ENCODE assay signal across 8 cellular contexts in the genomic region with DNA sequence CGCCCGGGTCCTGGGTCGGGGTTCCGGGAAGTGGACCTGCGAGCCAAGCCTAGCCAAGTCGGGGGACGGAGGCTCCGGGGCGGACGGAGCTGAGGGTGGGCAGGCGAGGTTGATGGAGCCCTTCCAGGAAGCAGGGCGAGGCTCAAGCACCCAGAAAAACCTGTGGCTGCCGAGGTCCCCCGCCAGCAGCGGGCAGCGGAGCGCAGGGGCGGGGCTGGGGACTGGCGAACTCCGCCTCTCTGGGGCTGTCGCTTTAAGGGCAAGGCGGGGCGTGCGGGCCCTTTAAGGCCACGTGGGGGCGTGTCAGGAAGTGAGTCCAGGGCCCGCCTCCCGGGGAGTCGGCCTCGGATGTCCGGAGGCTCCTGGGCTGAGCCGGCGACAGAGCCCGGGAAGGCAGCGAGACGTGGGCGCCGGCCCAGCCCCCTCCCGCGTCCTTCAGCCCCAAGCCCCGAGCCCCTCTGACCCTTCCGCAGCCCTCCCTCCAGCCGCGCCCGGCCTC. TPM values are rescaled to one million over a fixed set of nuclear protein-coding genes. Genes with fewer than 3 reads are reported as not detected.
DNase-seq lines count a peak whose midpoint lies in the region; ATAC-seq and TF ChIP-seq lines count a peak whose summit lies in the region.

A gene (plus strand): TSS at position 344 of the 499 bp plus-strand sequence. CDS start 653 bp downstream, outside the sequence.

- H3K9ac ChIP-seq in endocrine pancreas (ENCODE audit: control insufficient read depth, insufficient read depth, low read length), result peak within 1 kb of the TSS; percentile 94

- H3K4me1 ChIP-seq in endocrine pancreas (ENCODE audit: control insufficient read depth, insufficient read depth, low read length) (no peaks in the 10 kb centered on the region), mesodermal cell (ENCODE audit: control insufficient read depth, insufficient read depth, low read length, poor library complexity, severe bottlenecking) (peaks cover 8% of the 10 kb centered on the region)

- H3K4me3 Mint-ChIP-seq in activated CD8-positive, alpha-beta memory T cell treated with anti-CD3 and anti-CD28 coated beads, Interleukin-2, amount 10 ng/mL, durations not matched to agents 7 days and 5 days, result peak within 1 kb of the TSS; percentile 88

- ATAC-seq in activated CD8-positive, alpha-beta memory T cell treated with anti-CD3 and anti-CD28 coated beads, Interleukin-2, amount 10 ng/mL, durations not matched to agents 7 days and 5 days, result peak; percentile 94

- no peak for TF ChIP-seq CTCF in GM20000 (IDR thresholded peaks at IDR 0.05; ENCODE audit: extremely low read depth, missing control alignments)

- H3K4me3 ChIP-seq in endocrine pancreas (ENCODE audit: control insufficient read depth, insufficient read depth, low read length) (peak within 1 kb of the TSS; percentile 14), mesodermal cell (ENCODE audit: extremely low read depth, insufficient read depth, low read length, poor library complexity, severe bottlenecking) (peak within 1 kb of the TSS; percentile 74)

- no peaks in the 10 kb centered on the region for H3K9me3 Mint-ChIP-seq in activated CD8-positive, alpha-beta memory T cell treated with anti-CD3 and anti-CD28 coated beads, Interleukin-2, amount 10 ng/mL, durations not matched to agents 7 days and 5 days (ENCODE audit: low read depth)

- peak within 1 kb of the TSS; percentile 93 for H3K27ac Mint-ChIP-seq in activated CD8-positive, alpha-beta memory T cell treated with anti-CD3 and anti-CD28 coated beads, Interleukin-2, amount 10 ng/mL, durations not matched to agents 7 days and 5 days

- H3K36me3 ChIP-seq in endocrine pancreas (ENCODE audit: control insufficient read depth, insufficient read depth, low read length) (no peaks in the 10 kb centered on the region), mesodermal cell (ENCODE audit: control insufficient read depth, insufficient read depth, low read length) (peaks cover 14% of the 10 kb centered on the region)

- H3K9me3 ChIP-seq in endocrine pancreas (ENCODE audit: control insufficient read depth, low read length), result no peaks in the 10 kb centered on the region
- H3K9me3 ChIP-seq in mesodermal cell (ENCODE audit: control insufficient read depth, low read length), result no peaks in the 10 kb centered on the region

- 0 to 1% methylated on average over 25 to 41 of the region's 45 CpGs for WGBS in mesodermal cell (ENCODE audit: insufficient coverage in 2 of 2), 2 experiments

- peaks cover 14% of the 10 kb centered on the region for H3K36me3 Mint-ChIP-seq in activated CD8-positive, alpha-beta memory T cell treated with anti-CD3 and anti-CD28 coated beads, Interleukin-2, amount 10 ng/mL, durations not matched to agents 7 days and 5 days

- H3K27ac ChIP-seq in mesodermal cell (ENCODE audit: low read depth, low read length, severe bottlenecking), result peak within 1 kb of the TSS; percentile 79

- H3K27me3 Mint-ChIP-seq in activated CD8-positive, alpha-beta memory T cell treated with anti-CD3 and anti-CD28 coated beads, Interleukin-2, amount 10 ng/mL, durations not matched to agents 7 days and 5 days, result no peaks in the 10 kb centered on the region

- no peaks in the 10 kb centered on the region for H3K27me3 ChIP-seq in endocrine pancreas (ENCODE audit: control insufficient read depth, insufficient read depth, low read length)

- DNase-seq in COR-L47 (lab: John Stamatoyannopoulos, UW) (peak; percentile 92), GM20000 (ENCODE audit: low spot score) (peak; percentile 99), HT-29 (ENCODE audit: low spot score) (peak; percentile 99), NOMO-1 treated with dmso at 0.1 percent for 144 hours (lab: John Stamatoyannopoulos, UW; ENCODE audit: unreplicated experiment) (peak; percentile 97)
- peak; percentile 98 for DNase-seq in activated CD8-positive, alpha-beta memory T cell treated with anti-CD3 and anti-CD28 coated beads, Interleukin-2, amount 10 ng/mL, durations not matched to agents 7 days and 5 days
- DNase-seq in stimulated activated CD8-positive, alpha-beta memory T cell treated with anti-CD3 and anti-CD28 coated beads, Interleukin-15, amount 100 ng/mL, for 4 hours (ENCODE audit: low read depth in 2 of 2), result peak; percentile 89 to 91

- H3K4me1 Mint-ChIP-seq in activated CD8-positive, alpha-beta memory T cell treated with anti-CD3 and anti-CD28 coated beads, Interleukin-2, amount 10 ng/mL, durations not matched to agents 7 days and 5 days, result peaks cover 42% of the 10 kb centered on the region

- CTCF ChIA-PET in activated CD8-positive, alpha-beta memory T cell treated with anti-CD3 and anti-CD28 coated beads, Interleukin-2, amount 10 ng/mL, durations not matched to agents 7 days and 5 days (lab: Charles Lee), result interaction anchor here (0.6 to 2.8 kb wide), 5 partner anchors 11 to 38 kb away, joined by 3 to 10 read pairs (median 4); no protein-coding TSS in a partner anchor

RNA-seq across cellular contexts. Expression of the gene that starts here (rescaled TPM):
- total RNA-seq in HT-29 (2014; rRNA removed; shearing (Covaris generic)), result 28.3 and 37.2 TPM in 2 replicates
- 10 to 100 TPM; 15.2 to 15.7 TPM for total RNA-seq in activated CD8-positive, alpha-beta memory T cell treated with anti-CD3 and anti-CD28 coated beads, Interleukin-2, amount 10 ng/mL, durations not matched to agents 7 days and 5 days
- polyA plus RNA-seq in mesodermal cell (2013, experiment 1 of 2), result 10.4 TPM
- 10.9 TPM for polyA plus RNA-seq in mesodermal cell (2013, experiment 2 of 2)

Comparison
In these comparisons a context has a peak if more than half of its experiments do, and no peak if none do; other contexts are left out.
1. Peak in every context shown above with its lines: DNase-seq, ATAC-seq, H3K4me3 ChIP-seq and H3K27ac ChIP-seq.